Comparison of ENCODE assay signal across 13 cellular contexts in genomic region chr12:96136720-96137378, GRCh38. TPM values are rescaled to one million over a fixed set of nuclear protein-coding genes. Genes with fewer than 3 reads are reported as not detected.
DNase-seq lines count a peak whose midpoint lies in the region; ATAC-seq and TF ChIP-seq lines count a peak whose summit lies in the region.
"Had no signal": no experiment of that assay in that cellular context is flagged by ENCODE, and none has a peak within 500 bp of the region (broad histone marks: within the 10 kb centered on the region; RNA-seq: fewer than 3 reads in every experiment).

No MANE protein-coding gene starts in this region.

- peaks cover 30% of the 10 kb centered on the region for H3K4me1 Mint-ChIP-seq in activated CD8-positive, alpha-beta T cell treated with anti-CD3 and anti-CD28 coated beads for 36 hours (ENCODE audit: low read depth)
- H3K4me1 Mint-ChIP-seq in activated CD8-positive, alpha-beta T cell treated with anti-CD3 and anti-CD28 coated beads, Interleukin-2, amount 10 ng/mL, durations not matched to agents 7 days and 5 days (ENCODE audit: low read depth) = peaks cover 21% of the 10 kb centered on the region

- H2AFZ ChIP-seq in fibroblast of lung (ENCODE audit: low read length) = no peak overlapping the region

- H4K20me1 ChIP-seq in fibroblast of lung (ENCODE audit: control insufficient read depth, extremely low read depth, insufficient read depth, low read length) = no peaks in the 10 kb centered on the region

- 0 out of 2 replicates have a peak, but pooled peaks cover 2% of the 10 kb centered on the region for H3K9me3 ChIP-seq in SJCRH30 (replicated peaks)
- no peaks in the 10 kb centered on the region for H3K9me3 ChIP-seq in fibroblast of lung (ENCODE audit: control insufficient read depth, insufficient read depth, low read depth, low read length)

- no peak overlapping the region for H3K9ac ChIP-seq in fibroblast of lung (ENCODE audit: insufficient read depth, low read length)

- no peaks in the 10 kb centered on the region for H3K36me3 ChIP-seq in SJCRH30
- H3K36me3 ChIP-seq in fibroblast of lung (ENCODE audit: control insufficient read depth, insufficient read depth, low read length) = no peaks in the 10 kb centered on the region

- H3K4me1 ChIP-seq in SJCRH30 (peaks cover 33% of the 10 kb centered on the region), fibroblast of lung (ENCODE audit: control insufficient read depth, extremely low read depth, insufficient read depth, low read length) (no peaks in the 10 kb centered on the region)

- no peak for TF ChIP-seq CTCF in activated CD8-positive, alpha-beta T cell treated with anti-CD3 and anti-CD28 coated beads for 36 hours (IDR thresholded peaks at IDR 0.05)
- no peak for TF ChIP-seq CTCF in fibroblast of lung (conservative IDR thresholded peaks at IDR 0.05 in 1 of 2, IDR thresholded peaks at IDR 0.05 in 1 of 2; ENCODE audit: low read depth in 1 of 2, low read length in 2 of 2)

- H3K27me3 ChIP-seq in SJCRH30 = no peaks in the 10 kb centered on the region
- no peaks in the 10 kb centered on the region for H3K27me3 ChIP-seq in fibroblast of lung (ENCODE audit: control insufficient read depth, insufficient read depth, low read length)

- H3K27ac Mint-ChIP-seq in activated CD8-positive, alpha-beta T cell treated with anti-CD3 and anti-CD28 coated beads for 36 hours = peak overlapping the region; percentile 31
- no peak overlapping the region for H3K27ac Mint-ChIP-seq in activated CD8-positive, alpha-beta T cell treated with anti-CD3 and anti-CD28 coated beads, Interleukin-2, amount 10 ng/mL, durations not matched to agents 7 days and 5 days
- H3K27ac Mint-ChIP-seq: memory B cell, progenitor cell of endocrine pancreas had no signal

- peak; percentile 55 for ATAC-seq in activated CD8-positive, alpha-beta T cell treated with anti-CD3 and anti-CD28 coated beads for 36 hours
- no peak for ATAC-seq in activated CD8-positive, alpha-beta T cell treated with anti-CD3 and anti-CD28 coated beads, Interleukin-2, amount 10 ng/mL, durations not matched to agents 7 days and 5 days
- ATAC-seq in HG02759 (IDR thresholded peaks at IDR 0.05; ENCODE audit: unreplicated experiment) (no peak), GM21825 (IDR thresholded peaks at IDR 0.05; ENCODE audit: unreplicated experiment) (no peak)

- CTCF ChIA-PET in activated CD8-positive, alpha-beta T cell treated with anti-CD3 and anti-CD28 coated beads for 36 hours (lab: Charles Lee) = interaction anchor here (1.0 to 2.4 kb wide), 2 partner anchors 78 to 380 kb away, joined by 3 to 8 read pairs; no protein-coding TSS in a partner anchor
- CTCF ChIA-PET in activated CD8-positive, alpha-beta T cell treated with anti-CD3 and anti-CD28 coated beads, Interleukin-2, amount 10 ng/mL, durations not matched to agents 7 days and 5 days (lab: Charles Lee) = interaction anchor here (2.5 kb wide), 1 partner anchor 78 kb away, joined by 12 read pairs; no protein-coding TSS in a partner anchor

- POLR2A ChIA-PET in activated CD8-positive, alpha-beta T cell treated with anti-CD3 and anti-CD28 coated beads for 36 hours (lab: Charles Lee) = interaction anchor here (0.8 to 1.5 kb wide), 2 partner anchors 27 to 35 kb away, joined by 4 read pairs; no protein-coding TSS in a partner anchor
- POLR2A ChIA-PET in activated CD8-positive, alpha-beta T cell treated with anti-CD3 and anti-CD28 coated beads, Interleukin-2, amount 10 ng/mL, durations not matched to agents 7 days and 5 days (lab: Charles Lee) = no interaction called here

- H3K4me3 ChIP-seq in SJCRH30 (no peak overlapping the region), fibroblast of lung (replicated peaks in 1 of 4; ENCODE audit: control extremely low read depth in 1 of 4, insufficient read depth in 1 of 4, low read depth in 3 of 4, low read length in 4 of 4) (no peak overlapping the region)

- no peaks in the 10 kb centered on the region for H3K36me3 Mint-ChIP-seq in activated CD8-positive, alpha-beta T cell treated with anti-CD3 and anti-CD28 coated beads for 36 hours (ENCODE audit: low read depth)
- no peaks in the 10 kb centered on the region for H3K36me3 Mint-ChIP-seq in activated CD8-positive, alpha-beta T cell treated with anti-CD3 and anti-CD28 coated beads, Interleukin-2, amount 10 ng/mL, durations not matched to agents 7 days and 5 days (ENCODE audit: low read depth)

- H3K9me3 Mint-ChIP-seq in activated CD8-positive, alpha-beta T cell treated with anti-CD3 and anti-CD28 coated beads for 36 hours = no peaks in the 10 kb centered on the region
- H3K9me3 Mint-ChIP-seq in activated CD8-positive, alpha-beta T cell treated with anti-CD3 and anti-CD28 coated beads, Interleukin-2, amount 10 ng/mL, durations not matched to agents 7 days and 5 days (ENCODE audit: insufficient read depth) = no peaks in the 10 kb centered on the region
- H3K9me3 Mint-ChIP-seq: memory B cell had no signal

- H3K4me3 Mint-ChIP-seq in activated CD8-positive, alpha-beta T cell treated with anti-CD3 and anti-CD28 coated beads for 36 hours = no peak overlapping the region
- no peak overlapping the region for H3K4me3 Mint-ChIP-seq in activated CD8-positive, alpha-beta T cell treated with anti-CD3 and anti-CD28 coated beads, Interleukin-2, amount 10 ng/mL, durations not matched to agents 7 days and 5 days
- H3K4me3 Mint-ChIP-seq: memory B cell had no signal

- H3K27ac ChIP-seq in SJCRH30 (peak overlapping the region; percentile 83), fibroblast of lung (ENCODE audit: insufficient read depth, low read length) (no peak overlapping the region)

- H3K79me2 ChIP-seq in fibroblast of lung (ENCODE audit: control insufficient read depth, insufficient read depth, low read length) = no peaks in the 10 kb centered on the region

- peaks cover 2% of the 10 kb centered on the region for H3K27me3 Mint-ChIP-seq in activated CD8-positive, alpha-beta T cell treated with anti-CD3 and anti-CD28 coated beads for 36 hours
- peaks cover 8% of the 10 kb centered on the region for H3K27me3 Mint-ChIP-seq in activated CD8-positive, alpha-beta T cell treated with anti-CD3 and anti-CD28 coated beads, Interleukin-2, amount 10 ng/mL, durations not matched to agents 7 days and 5 days (ENCODE audit: low read depth)
- H3K27me3 Mint-ChIP-seq: memory B cell, progenitor cell of endocrine pancreas had no signal

- no peak for DNase-seq in activated CD8-positive, alpha-beta T cell treated with anti-CD3 and anti-CD28 coated beads for 36 hours
- DNase-seq in activated CD8-positive, alpha-beta T cell treated with anti-CD3 and anti-CD28 coated beads, Interleukin-2, amount 10 ng/mL, durations not matched to agents 7 days and 5 days = no peak
- DNase-seq in SJCRH30 = no peak
- DNase-seq in fibroblast of lung (ENCODE audit: low read depth in 2 of 2) = peak; percentile 34 to 56
- peak; percentile 17 for DNase-seq in stromal cell of bone marrow (ENCODE audit: low read depth)
- DNase-seq in HPDE6-E6E7 (ENCODE audit: extremely low spot score) = no peak
- DNase-seq: activated CD4-positive, alpha-beta T cell treated with anti-CD3 and anti-CD28 coated beads for 4 hours; activated naive CD4-positive, alpha-beta T cell treated with anti-CD3 and anti-CD28 coated beads, Interleukin-2, amount 50 U/mL, for 16 hours; stimulated activated CD4-positive, alpha-beta T cell treated with anti-CD3 and anti-CD28 coated beads, Interleukin-2, amount 100 ng/mL, for 48 hours had no signal

- no peak overlapping the region for H3K4me2 ChIP-seq in fibroblast of lung (ENCODE audit: extremely low read depth, insufficient read depth, low read length)

- intact Hi-C loops in activated CD8-positive, alpha-beta T cell treated with anti-CD3 and anti-CD28 coated beads for 36 hours (cut with micrococcal nuclease) = no loop called here

RNA-seq across cellular contexts. Expression of gene ELK3, which starts 57.3 kb away (rescaled TPM):
- 1 to 10 TPM; 7.7 TPM for total RNA-seq in activated CD8-positive, alpha-beta T cell treated with anti-CD3 and anti-CD28 coated beads for 36 hours
- 10 to 100 TPM; 17.6 to 18.1 TPM for total RNA-seq in activated CD8-positive, alpha-beta T cell treated with anti-CD3 and anti-CD28 coated beads, Interleukin-2, amount 10 ng/mL, durations not matched to agents 7 days and 5 days
- total RNA-seq in SJCRH30 (2014; rRNA removed; shearing (Covaris generic)) = 31.8 and 34.0 TPM in 2 replicates
- total RNA-seq in fibroblast of lung = 13.1 and 14.7 TPM in 2 replicates
- 27.9 and 41.7 TPM in 2 replicates for polyA plus RNA-seq in fibroblast of lung
- polyA plus RNA-seq in fibroblast of lung (2012) = 32.0 and 39.5 TPM in 2 replicates
- 28.6 and 44.8 TPM in 2 replicates for polyA minus RNA-seq in fibroblast of lung (ENCODE audit: low replicate concordance)

Comparison
In these comparisons a context has a peak if more than half of its experiments do, and no peak if none do; other contexts are left out.
1. DNase-seq: peak in fibroblast of lung (2 of 2) and stromal cell of bone marrow (single experiment); none in activated CD8-positive, alpha-beta T cell treated with anti-CD3 and anti-CD28 coated beads for 36 hours (single experiment), activated CD8-positive, alpha-beta T cell treated with anti-CD3 and anti-CD28 coated beads, Interleukin-2, amount 10 ng/mL, durations not matched to agents 7 days and 5 days (single experiment), SJCRH30 (0 of 2) and HPDE6-E6E7 (single experiment).